In the genomic region with DNA sequence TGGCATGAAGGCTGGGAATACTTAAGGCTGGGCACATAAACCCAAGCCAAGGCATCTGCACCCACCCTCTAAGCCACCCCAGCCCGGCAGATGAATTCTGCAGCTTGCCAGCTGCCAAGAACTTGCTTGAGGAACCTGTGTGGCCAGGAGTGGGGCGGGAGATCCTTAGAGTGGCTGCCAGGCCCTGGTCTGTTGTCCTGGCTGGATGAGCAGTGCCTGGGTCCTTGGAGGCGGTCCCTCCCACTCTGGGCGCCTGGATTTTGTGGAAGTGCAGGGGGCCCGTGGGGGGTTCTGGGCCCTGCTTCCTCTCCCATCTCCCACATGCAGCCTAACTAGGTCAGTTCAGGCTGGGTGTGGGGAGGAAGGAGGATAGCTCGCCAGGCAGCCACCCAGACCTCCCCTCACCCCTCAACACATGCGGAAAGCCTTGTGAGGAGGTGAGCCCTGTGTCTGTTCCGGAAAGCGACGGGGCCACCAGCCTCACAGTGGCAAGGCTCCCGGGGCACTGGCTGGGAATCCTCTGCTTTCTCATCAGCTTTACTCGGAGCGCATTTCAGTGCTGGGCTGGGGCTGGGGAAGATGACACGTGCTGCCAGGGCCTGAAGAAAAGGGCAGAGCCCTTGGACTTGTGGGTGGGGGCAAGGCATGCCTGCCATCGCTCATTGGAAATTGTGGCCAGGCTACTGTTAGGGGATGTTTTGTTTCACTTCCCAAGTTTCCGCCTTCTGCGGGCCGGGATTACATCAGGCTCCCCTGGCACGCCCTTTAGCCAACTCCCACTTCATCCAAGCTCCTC, we compare ENCODE assay signal across 8 cellular contexts. TPM values are rescaled to one million over a fixed set of nuclear protein-coding genes. Genes with fewer than 3 reads are reported as not detected.
DNase-seq lines count a peak whose midpoint lies in the region; ATAC-seq and TF ChIP-seq lines count a peak whose summit lies in the region.
"Had no signal": no experiment of that assay in that cellular context is flagged by ENCODE, and none has a peak within 500 bp of the region (broad histone marks: within the 10 kb centered on the region; RNA-seq: fewer than 3 reads in every experiment).

No MANE protein-coding gene starts in this region.

- H3K27me3 ChIP-seq in breast epithelium = no peaks in the 10 kb centered on the region
- peaks cover 0 to 22% of the 10 kb centered on the region in 2 donors for H3K27me3 ChIP-seq in left lung
- H3K27me3 ChIP-seq in tibial artery = peaks cover 0 to 39% of the 10 kb centered on the region in 2 donors

- TF ChIP-seq CTCF in breast epithelium (IDR thresholded peaks at IDR 0.05) (no peak), left lung (IDR thresholded peaks at IDR 0.05) (no peak), tibial artery (IDR thresholded peaks at IDR 0.05) (no peak)

- ATAC-seq in left lung = peak; percentile 76
- no peak for ATAC-seq in GM21447 (IDR thresholded peaks at IDR 0.05; ENCODE audit: unreplicated experiment)
- ATAC-seq: stimulated activated naive CD8-positive, alpha-beta T cell treated with anti-CD3 and anti-CD28 coated beads, Interleukin-15, amount 100 ng/mL, for 72 hours had no signal

- H3K4me1 ChIP-seq in breast epithelium (peaks cover 13 to 15% of the 10 kb centered on the region in 2 donors), left lung (peaks cover 5 to 30% of the 10 kb centered on the region in 2 donors), tibial artery (peaks cover 0 to 33% (median 2%) of the 10 kb centered on the region in 4 donors)

- H3K36me3 ChIP-seq in breast epithelium (no peaks in the 10 kb centered on the region), left lung (no peaks in the 10 kb centered on the region), tibial artery (no peaks in the 10 kb centered on the region)

- H3K9me3 ChIP-seq in breast epithelium (no peaks in the 10 kb centered on the region), left lung (no peaks in the 10 kb centered on the region), tibial artery (no peaks in the 10 kb centered on the region)

- H3K4me3 ChIP-seq in breast epithelium (peak overlapping the region; percentile 11 to 58 (median 37)), left lung (no peak overlapping the region), tibial artery (peak overlapping the region in 1 of 2 donors; percentile 5)

- H3K27ac ChIP-seq in breast epithelium (peak overlapping the region; percentile 96 to 97), left lung (peak overlapping the region in 1 of 2 donors; percentile 64), tibial artery (peak overlapping the region; percentile 22 to 48)

- peak; percentile 53 for DNase-seq in LHCN-M2 (ENCODE audit: low read depth)
- DNase-seq in breast epithelium (ENCODE audit: low spot score in 2 of 2) = peak; percentile 83 to 93
- peak in 1 of 2 donors; percentile 80 for DNase-seq in left lung
- peak; percentile 82 to 86 for DNase-seq in tibial artery
- no peak for DNase-seq in stimulated activated CD4-positive, alpha-beta T cell treated with anti-CD3 and anti-CD28 coated beads, Interleukin-2, amount 100 ng/mL, for 48 hours
- DNase-seq in epidermal melanocyte (ENCODE audit: insufficient read length, low spot score) = no peak
- DNase-seq: stimulated activated naive CD8-positive, alpha-beta T cell treated with anti-CD3 and anti-CD28 coated beads, Interleukin-15, amount 100 ng/mL, for 72 hours had no signal

- TF ChIP-seq POLR2A in breast epithelium (IDR thresholded peaks at IDR 0.05) = no peak

- intact Hi-C loops in breast epithelium (cut with DNase I; ENCODE audit: low total_unique reads) (no loop called here), left lung (cut with DNase I) (no loop called here), tibial artery (cut with DNase I; ENCODE audit: low total_unique reads) (no loop called here)

RNA-seq across cellular contexts. Expression of gene DAGLA, which starts 8.4 kb away (rescaled TPM):
- total RNA-seq in LHCN-M2 (2014; rRNA removed) (3.8 and 4.0 TPM in 2 replicates), breast epithelium (1 to 10 TPM; 2.4 to 4.5 (median 3.3) TPM), left lung (1 to 10 TPM; 4.2 to 4.3 TPM)
- 1.7 TPM for polyA plus RNA-seq in LHCN-M2 (2012)

Comparison
In these comparisons a context has a peak if more than half of its experiments do, and no peak if none do; other contexts are left out.
1. DNase-seq: peak in LHCN-M2 (single experiment), breast epithelium (2 of 2) and tibial artery (2 of 2); none in stimulated activated CD4-positive, alpha-beta T cell treated with anti-CD3 and anti-CD28 coated beads, Interleukin-2, amount 100 ng/mL, for 48 hours (0 of 2) and epidermal melanocyte (single experiment).
2. H3K4me3 ChIP-seq: peak in breast epithelium (3 of 3); none in left lung (0 of 2).